ENCODE assay signal across 18 cellular contexts in the genomic region with DNA sequence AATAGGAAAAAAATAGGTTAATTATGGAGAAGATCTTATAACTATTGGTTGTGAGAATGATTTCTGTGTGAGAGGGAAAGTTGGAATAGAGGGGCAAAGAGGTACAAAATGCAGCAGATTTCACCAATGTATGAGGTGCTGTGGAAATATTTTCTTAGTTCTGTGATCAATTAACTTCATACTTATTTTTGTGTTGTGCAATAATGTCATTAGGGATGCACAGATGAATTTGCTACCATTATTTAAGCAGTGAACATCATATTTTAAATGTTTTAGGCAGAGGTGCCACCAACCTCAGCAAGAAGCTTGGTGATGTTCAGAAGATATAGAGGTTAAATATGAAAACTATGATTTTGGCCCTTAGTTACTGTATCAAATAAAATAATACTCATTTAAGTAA. TPM values are rescaled to one million over a fixed set of nuclear protein-coding genes. Genes with fewer than 3 reads are reported as not detected.
DNase-seq lines count a peak whose midpoint lies in the region; ATAC-seq and TF ChIP-seq lines count a peak whose summit lies in the region.
"Had no signal": no experiment of that assay in that cellular context is flagged by ENCODE, and none has a peak within 500 bp of the region (broad histone marks: within the 10 kb centered on the region; RNA-seq: fewer than 3 reads in every experiment).

No MANE protein-coding gene starts in this region.

- peaks cover 42% of the 10 kb centered on the region for H3K36me3 Mint-ChIP-seq in activated CD4-positive, alpha-beta T cell treated with anti-CD3 and anti-CD28 coated beads, Interleukin-2, amount 10 ng/mL, durations not matched to agents 7 days and 5 days (ENCODE audit: low read depth)
- H3K36me3 Mint-ChIP-seq in activated naive CD8-positive, alpha-beta T cell treated with anti-CD3 and anti-CD28 coated beads, Interleukin-2, amount 50 U/mL, for 24 hours (ENCODE audit: low read depth), result peaks cover 11% of the 10 kb centered on the region
- H3K36me3 Mint-ChIP-seq: brain had no signal

- H3K27me3 Mint-ChIP-seq in activated CD4-positive, alpha-beta T cell treated with anti-CD3 and anti-CD28 coated beads, Interleukin-2, amount 10 ng/mL, durations not matched to agents 7 days and 5 days, result no peaks in the 10 kb centered on the region
- H3K27me3 Mint-ChIP-seq in activated naive CD8-positive, alpha-beta T cell treated with anti-CD3 and anti-CD28 coated beads, Interleukin-2, amount 50 U/mL, for 24 hours, result no peaks in the 10 kb centered on the region
- H3K27me3 Mint-ChIP-seq: brain had no signal

- H3K4me1 Mint-ChIP-seq in activated CD4-positive, alpha-beta T cell treated with anti-CD3 and anti-CD28 coated beads, Interleukin-2, amount 10 ng/mL, durations not matched to agents 7 days and 5 days, result peaks cover 68% of the 10 kb centered on the region
- H3K4me1 Mint-ChIP-seq in activated naive CD8-positive, alpha-beta T cell treated with anti-CD3 and anti-CD28 coated beads, Interleukin-2, amount 50 U/mL, for 24 hours, result peaks cover 85% of the 10 kb centered on the region

- TF ChIP-seq CTCF in Loucy (conservative IDR thresholded peaks at IDR 0.05; ENCODE audit: low read length) (no peak), osteoblast (IDR thresholded peaks at IDR 0.05; ENCODE audit: extremely low read depth, low read depth, low read length) (no peak)

- no peaks in the 10 kb centered on the region for H3K9me3 ChIP-seq in Loucy (ENCODE audit: insufficient read depth, low read depth, low read length)
- H3K9me3 ChIP-seq in osteoblast (ENCODE audit: low read depth, low read length), result no peaks in the 10 kb centered on the region
- H3K9me3 ChIP-seq: A549, right atrium auricular region, tibial nerve had no signal

- 0 out of 2 replicates have a peak, but pooled peaks cover 3% of the 10 kb centered on the region for H3F3A ChIP-seq in Loucy (ENCODE audit: low read depth)

- H2AFZ ChIP-seq in Loucy (ENCODE audit: low read length) (no peak overlapping the region), osteoblast (ENCODE audit: low read length) (no peak overlapping the region)

- no peak for DNase-seq in activated CD4-positive, alpha-beta T cell treated with anti-CD3 and anti-CD28 coated beads, Interleukin-2, amount 10 ng/mL, durations not matched to agents 7 days and 5 days
- DNase-seq in activated CD4-positive, alpha-beta T cell treated with anti-CD3 and anti-CD28 coated beads for 4 hours, result no peak
- no peak for DNase-seq in activated naive CD8-positive, alpha-beta T cell treated with anti-CD3 and anti-CD28 coated beads, Interleukin-2, amount 50 U/mL, for 24 hours
- DNase-seq in osteoblast (ENCODE audit: insufficient read length, low spot score, missing footprints) (no peak), NCI-H187 (lab: John Stamatoyannopoulos, UW) (no peak), ACHN (no peak), inferior parietal cortex (ENCODE audit: extremely low spot score) (no peak)
- DNase-seq: activated effector memory CD4-positive, alpha-beta T cell treated with anti-CD3 and anti-CD28 coated beads, Interleukin-2, amount 50 U/mL, for 16 hours; effector CD8-positive, alpha-beta T cell; NCI-H446; PC-3 had no signal

- H3K4me1 ChIP-seq in Loucy (ENCODE audit: insufficient read depth, low read length, poor library complexity, severe bottlenecking), result peaks cover 66% of the 10 kb centered on the region
- peaks cover 46% of the 10 kb centered on the region for H3K4me1 ChIP-seq in osteoblast (ENCODE audit: insufficient read depth, low read length)

- in situ Hi-C loops in ACHN (cut with HindIII; ENCODE audit: low pct_ligation_motif_present, low pct_unique_long_range_greater_than_20kb, low sequenced_read_pairs), result no loop called here

- POLR2A ChIA-PET in activated CD4-positive, alpha-beta T cell treated with anti-CD3 and anti-CD28 coated beads, Interleukin-2, amount 10 ng/mL, durations not matched to agents 7 days and 5 days (lab: Charles Lee), result no interaction called here

- no peak overlapping the region for H3K9ac ChIP-seq in Loucy (ENCODE audit: low read depth, low read length, poor library complexity, severe bottlenecking)

- H3K4me2 ChIP-seq in Loucy (ENCODE audit: low read depth, low read length, poor library complexity, severe bottlenecking) (peak overlapping the region; percentile 14), osteoblast (ENCODE audit: insufficient read depth, low read length) (no peak overlapping the region)
- H3K4me2 ChIP-seq: A549 had no signal

- H3K27ac ChIP-seq in osteoblast (ENCODE audit: low read depth, low read length), result peak overlapping the region; percentile 58
- H3K27ac ChIP-seq: A549, tibial nerve had no signal

- H3K4me3 ChIP-seq in Loucy (ENCODE audit: low read length, poor library complexity, severe bottlenecking), result no peak overlapping the region
- H3K4me3 ChIP-seq in osteoblast (ENCODE audit: insufficient read depth, low read length), result no peak overlapping the region
- H3K4me3 ChIP-seq: A549, lung, right atrium auricular region, tibial nerve had no signal

- H3K27ac Mint-ChIP-seq in activated CD4-positive, alpha-beta T cell treated with anti-CD3 and anti-CD28 coated beads, Interleukin-2, amount 10 ng/mL, durations not matched to agents 7 days and 5 days, result peak overlapping the region; percentile 9
- H3K27ac Mint-ChIP-seq in activated naive CD8-positive, alpha-beta T cell treated with anti-CD3 and anti-CD28 coated beads, Interleukin-2, amount 50 U/mL, for 24 hours, result peak overlapping the region; percentile 75
- H3K27ac Mint-ChIP-seq: brain had no signal

- CTCF ChIA-PET in activated CD4-positive, alpha-beta T cell treated with anti-CD3 and anti-CD28 coated beads, Interleukin-2, amount 10 ng/mL, durations not matched to agents 7 days and 5 days (lab: Charles Lee), result interaction anchor here (1.2 kb wide), 1 partner anchor 19 kb away, joined by 3 read pairs; no protein-coding TSS in a partner anchor

- H3K4me3 Mint-ChIP-seq in activated CD4-positive, alpha-beta T cell treated with anti-CD3 and anti-CD28 coated beads, Interleukin-2, amount 10 ng/mL, durations not matched to agents 7 days and 5 days, result peak overlapping the region; percentile 22
- H3K4me3 Mint-ChIP-seq in activated naive CD8-positive, alpha-beta T cell treated with anti-CD3 and anti-CD28 coated beads, Interleukin-2, amount 50 U/mL, for 24 hours, result peak overlapping the region; percentile 19
- H3K4me3 Mint-ChIP-seq: brain had no signal

- H3K9me3 Mint-ChIP-seq in activated CD4-positive, alpha-beta T cell treated with anti-CD3 and anti-CD28 coated beads, Interleukin-2, amount 10 ng/mL, durations not matched to agents 7 days and 5 days, result no peaks in the 10 kb centered on the region
- H3K9me3 Mint-ChIP-seq in activated naive CD8-positive, alpha-beta T cell treated with anti-CD3 and anti-CD28 coated beads, Interleukin-2, amount 50 U/mL, for 24 hours, result no peaks in the 10 kb centered on the region
- H3K9me3 Mint-ChIP-seq: brain had no signal

- H3K27me3 ChIP-seq in Loucy (ENCODE audit: insufficient read depth, low read length, poor library complexity, severe bottlenecking) (no peaks in the 10 kb centered on the region), osteoblast (ENCODE audit: insufficient read depth, low read length) (no peaks in the 10 kb centered on the region)
- H3K27me3 ChIP-seq: right atrium auricular region, tibial nerve had no signal

- no peaks in the 10 kb centered on the region for H3K9me2 ChIP-seq in Loucy (replicated peaks; ENCODE audit: low read depth, low read length)

- H3K36me3 ChIP-seq in Loucy (ENCODE audit: insufficient read depth, low read length) (no peaks in the 10 kb centered on the region; the same call in 1 of the 2 replicates), osteoblast (ENCODE audit: insufficient read depth, low read length) (no peaks in the 10 kb centered on the region)
- H3K36me3 ChIP-seq: right atrium auricular region, tibial nerve had no signal

- H4K20me1 ChIP-seq in Loucy (ENCODE audit: insufficient read depth, low read length, poor library complexity, severe bottlenecking) (peaks cover 94% of the 10 kb centered on the region), osteoblast (ENCODE audit: insufficient read depth, low read length) (peaks cover 57% of the 10 kb centered on the region)

- ATAC-seq in activated naive CD8-positive, alpha-beta T cell treated with anti-CD3 and anti-CD28 coated beads, Interleukin-2, amount 50 U/mL, for 24 hours, result no peak
- ATAC-seq: A549; activated CD4-positive, CD25-positive, alpha-beta regulatory T cell treated with anti-CD3 and anti-CD28 coated beads, Interleukin-2, amount 50 U/mL, for 24 hours; PC-3 had no signal

- H3K79me2 ChIP-seq in Loucy (ENCODE audit: insufficient read depth, low read length), result peaks cover 97% of the 10 kb centered on the region
- H3K79me2 ChIP-seq in osteoblast (ENCODE audit: insufficient read depth, low read length), result peaks cover 93% of the 10 kb centered on the region

RNA-seq across cellular contexts. Expression of a gene that starts 21.6 kb away (rescaled TPM):
- total RNA-seq in activated CD4-positive, alpha-beta T cell treated with anti-CD3 and anti-CD28 coated beads, Interleukin-2, amount 10 ng/mL, durations not matched to agents 7 days and 5 days, result 100 to 1,000 TPM; 437 to 559 TPM
- 483 and 545 TPM in 2 replicates for total RNA-seq in osteoblast
